14 cellular contexts compared by ENCODE assay signal in genomic region chr3:88195951-88196434, GRCh38. TPM values are rescaled to one million over a fixed set of nuclear protein-coding genes. Genes with fewer than 3 reads are reported as not detected.
DNase-seq lines count a peak whose midpoint lies in the region; ATAC-seq and TF ChIP-seq lines count a peak whose summit lies in the region.
"Had no signal": no experiment of that assay in that cellular context is flagged by ENCODE, and none has a peak within 500 bp of the region (broad histone marks: within the 10 kb centered on the region; RNA-seq: fewer than 3 reads in every experiment).

No MANE protein-coding gene starts in this region.

- no peak overlapping the region for H3K4me3 Mint-ChIP-seq in activated CD4-positive, alpha-beta T cell treated with anti-CD3 and anti-CD28 coated beads, Interleukin-2, amount 10 ng/mL, durations not matched to agents 7 days and 5 days
- no peak overlapping the region for H3K4me3 Mint-ChIP-seq in activated T-cell treated with anti-CD3 and anti-CD28 coated beads, Interleukin-2, amount 50 U/mL, for 72 hours
- H3K4me3 Mint-ChIP-seq: brain, neural crest cell had no signal

- H3K4me3 ChIP-seq in fibroblast of pulmonary artery (replicated peaks; ENCODE audit: low read depth, low read length), result no peak overlapping the region
- H3K4me3 ChIP-seq: lower lobe of right lung had no signal

- peak; percentile 17 for DNase-seq in activated CD4-positive, alpha-beta T cell treated with anti-CD3 and anti-CD28 coated beads, Interleukin-2, amount 10 ng/mL, durations not matched to agents 7 days and 5 days
- DNase-seq in activated CD4-positive, alpha-beta T cell treated with anti-CD3 and anti-CD28 coated beads for 4 hours, result no peak
- peak; percentile 51 to 56 for DNase-seq in activated T-cell treated with anti-CD3 and anti-CD28 coated beads, Interleukin-2, amount 50 U/mL, for 72 hours
- DNase-seq in fibroblast of pulmonary artery (ENCODE audit: low read depth) (peak; percentile 55), D341Med (ENCODE audit: low spot score) (no peak), NCI-H2081 treated with DMSO at 0.1 percent for 48 hours (lab: John Stamatoyannopoulos, UW) (no peak), substantia nigra (lab: John Stamatoyannopoulos, UW) (no peak)
- DNase-seq in stimulated activated CD8-positive, alpha-beta memory T cell treated with anti-CD3 and anti-CD28 coated beads, Interleukin-2, amount 100 ng/mL, for 48 hours (ENCODE audit: low read depth in 2 of 2), result peak; percentile 18 to 26
- DNase-seq: hypothalamus, lower lobe of right lung, NCI-H345 had no signal

- H3K27me3 Mint-ChIP-seq in activated CD4-positive, alpha-beta T cell treated with anti-CD3 and anti-CD28 coated beads, Interleukin-2, amount 10 ng/mL, durations not matched to agents 7 days and 5 days, result peaks cover 5% of the 10 kb centered on the region
- no peaks in the 10 kb centered on the region for H3K27me3 Mint-ChIP-seq in activated T-cell treated with anti-CD3 and anti-CD28 coated beads, Interleukin-2, amount 50 U/mL, for 72 hours (ENCODE audit: low read depth)
- H3K27me3 Mint-ChIP-seq: brain had no signal

- peak; percentile 77 to 83 for ATAC-seq in activated T-cell treated with anti-CD3 and anti-CD28 coated beads, Interleukin-2, amount 50 U/mL, for 72 hours (replicated peaks in 1 of 2)
- ATAC-seq: lower lobe of right lung, Panc1 had no signal

- CTCF ChIA-PET in activated CD4-positive, alpha-beta T cell treated with anti-CD3 and anti-CD28 coated beads, Interleukin-2, amount 10 ng/mL, durations not matched to agents 7 days and 5 days (lab: Charles Lee), result interaction anchor here (0.8 kb wide), 1 partner anchor 101 kb away, joined by 3 read pairs; no protein-coding TSS in a partner anchor

- H3K27ac Mint-ChIP-seq in activated CD4-positive, alpha-beta T cell treated with anti-CD3 and anti-CD28 coated beads, Interleukin-2, amount 10 ng/mL, durations not matched to agents 7 days and 5 days, result no peak overlapping the region
- peak overlapping the region; percentile 46 for H3K27ac Mint-ChIP-seq in activated T-cell treated with anti-CD3 and anti-CD28 coated beads, Interleukin-2, amount 50 U/mL, for 72 hours
- H3K27ac Mint-ChIP-seq: brain had no signal

- H3K4me1 Mint-ChIP-seq in activated CD4-positive, alpha-beta T cell treated with anti-CD3 and anti-CD28 coated beads, Interleukin-2, amount 10 ng/mL, durations not matched to agents 7 days and 5 days, result peaks cover 5% of the 10 kb centered on the region
- H3K4me1 Mint-ChIP-seq in activated T-cell treated with anti-CD3 and anti-CD28 coated beads, Interleukin-2, amount 50 U/mL, for 72 hours (ENCODE audit: low read depth), result peaks cover 12% of the 10 kb centered on the region
- H3K4me1 Mint-ChIP-seq: brain, neural crest cell had no signal

- POLR2A ChIA-PET in activated CD4-positive, alpha-beta T cell treated with anti-CD3 and anti-CD28 coated beads, Interleukin-2, amount 10 ng/mL, durations not matched to agents 7 days and 5 days (lab: Charles Lee), result no interaction called here

- TF ChIP-seq CTCF in fibroblast of pulmonary artery (IDR thresholded peaks at IDR 0.05; ENCODE audit: low read length, missing control alignments), result no peak

- peaks cover 4% of the 10 kb centered on the region for H3K9me3 Mint-ChIP-seq in activated CD4-positive, alpha-beta T cell treated with anti-CD3 and anti-CD28 coated beads, Interleukin-2, amount 10 ng/mL, durations not matched to agents 7 days and 5 days
- no peaks in the 10 kb centered on the region for H3K9me3 Mint-ChIP-seq in activated T-cell treated with anti-CD3 and anti-CD28 coated beads, Interleukin-2, amount 50 U/mL, for 72 hours
- H3K9me3 Mint-ChIP-seq: brain had no signal

- no peak overlapping the region for H3K27ac ChIP-seq in substantia nigra (ENCODE audit: low read depth, low read length, poor library complexity, severe bottlenecking)
- H3K27ac ChIP-seq: lower lobe of right lung had no signal

- H3K36me3 Mint-ChIP-seq in activated CD4-positive, alpha-beta T cell treated with anti-CD3 and anti-CD28 coated beads, Interleukin-2, amount 10 ng/mL, durations not matched to agents 7 days and 5 days (ENCODE audit: low read depth), result no peaks in the 10 kb centered on the region
- no peaks in the 10 kb centered on the region for H3K36me3 Mint-ChIP-seq in activated T-cell treated with anti-CD3 and anti-CD28 coated beads, Interleukin-2, amount 50 U/mL, for 72 hours (ENCODE audit: insufficient read depth in 2 of 2)
- H3K36me3 Mint-ChIP-seq: brain had no signal

RNA-seq across cellular contexts. Expression of gene C3orf38, which starts 46.2 kb away (rescaled TPM):
- 10 to 100 TPM; 30.5 to 40.1 TPM for total RNA-seq in activated CD4-positive, alpha-beta T cell treated with anti-CD3 and anti-CD28 coated beads, Interleukin-2, amount 10 ng/mL, durations not matched to agents 7 days and 5 days
- 10 to 100 TPM; 37.3 to 41.7 TPM for total RNA-seq in activated T-cell treated with anti-CD3 and anti-CD28 coated beads, Interleukin-2, amount 50 U/mL, for 72 hours

Comparison
In these comparisons a context has a peak if more than half of its experiments do, and no peak if none do; other contexts are left out.
1. DNase-seq: peak in activated CD4-positive, alpha-beta T cell treated with anti-CD3 and anti-CD28 coated beads, Interleukin-2, amount 10 ng/mL, durations not matched to agents 7 days and 5 days (single experiment), activated T-cell treated with anti-CD3 and anti-CD28 coated beads, Interleukin-2, amount 50 U/mL, for 72 hours (2 of 2), fibroblast of pulmonary artery (single experiment) and stimulated activated CD8-positive, alpha-beta memory T cell treated with anti-CD3 and anti-CD28 coated beads, Interleukin-2, amount 100 ng/mL, for 48 hours (2 of 2); none in activated CD4-positive, alpha-beta T cell treated with anti-CD3 and anti-CD28 coated beads for 4 hours (0 of 2), D341Med (single experiment), NCI-H2081 treated with DMSO at 0.1 percent for 48 hours (single experiment) and substantia nigra (0 of 49).